21 cellular contexts compared by ENCODE assay signal in the genomic region with DNA sequence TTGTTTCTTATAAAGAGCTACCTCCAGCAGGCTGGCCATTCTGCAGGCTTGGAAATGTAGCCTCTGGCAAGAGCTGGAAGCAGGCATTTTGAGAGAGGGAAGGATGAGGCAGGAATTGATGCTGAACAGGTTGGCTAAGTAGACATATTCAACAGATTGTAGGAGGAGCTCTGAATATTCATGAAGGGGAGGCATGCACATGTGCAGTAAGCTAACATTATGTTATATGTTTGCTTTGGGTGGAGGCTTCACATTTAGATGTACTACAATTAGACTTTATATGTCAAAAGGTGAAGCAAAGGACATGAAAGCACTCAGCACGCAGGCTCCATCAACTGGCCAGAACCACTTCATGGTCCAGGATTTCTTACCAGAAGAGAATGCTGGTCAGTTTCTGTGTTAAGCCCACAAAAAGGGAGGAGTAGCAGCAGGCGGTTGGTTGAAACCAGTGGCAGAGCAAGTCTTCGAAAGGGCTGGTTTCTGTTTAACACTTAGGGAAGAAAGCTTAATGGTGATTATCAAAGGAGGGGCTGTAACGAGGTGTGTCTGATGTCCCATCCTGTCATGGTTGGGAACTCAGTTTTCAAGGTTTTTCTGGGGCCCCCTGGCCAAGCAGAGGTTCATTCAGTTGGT. TPM values are rescaled to one million over a fixed set of nuclear protein-coding genes. Genes with fewer than 3 reads are reported as not detected.
DNase-seq lines count a peak whose midpoint lies in the region; ATAC-seq and TF ChIP-seq lines count a peak whose summit lies in the region.
"Had no signal": no experiment of that assay in that cellular context is flagged by ENCODE, and none has a peak within 500 bp of the region (broad histone marks: within the 10 kb centered on the region; RNA-seq: fewer than 3 reads in every experiment).

No MANE protein-coding gene starts in this region.

- H3K9me3 Mint-ChIP-seq in Calu3 (ENCODE audit: low read depth, unreplicated experiment), result no peaks in the 10 kb centered on the region

- no peak overlapping the region for H3K4me2 ChIP-seq in Loucy (ENCODE audit: low read depth, low read length, poor library complexity, severe bottlenecking)
- H3K4me2 ChIP-seq: BLaER1 had no signal

- H3K4me1 Mint-ChIP-seq in Calu3 (ENCODE audit: low read depth, unreplicated experiment), result peaks cover 27% of the 10 kb centered on the region
- H3K4me1 Mint-ChIP-seq: CD4-positive, CD25-positive, alpha-beta regulatory T cell had no signal

- H3K4me1 ChIP-seq in Loucy (ENCODE audit: insufficient read depth, low read length, poor library complexity, severe bottlenecking) (no peaks in the 10 kb centered on the region), mucosa of descending colon (ENCODE audit: low read depth) (peaks cover 11% of the 10 kb centered on the region)

- ATAC-seq in esophagus mucosa, result peak; percentile 77
- ATAC-seq in mucosa of descending colon, result peak; percentile 90
- ATAC-seq in HG03039 (IDR thresholded peaks at IDR 0.05; ENCODE audit: unreplicated experiment), result no peak
- no peak for ATAC-seq in HG03460 (IDR thresholded peaks at IDR 0.05; ENCODE audit: unreplicated experiment)

- H3K9me3 ChIP-seq in Loucy (ENCODE audit: insufficient read depth, low read depth, low read length) (no peaks in the 10 kb centered on the region), mucosa of descending colon (no peaks in the 10 kb centered on the region)

- H3K9ac ChIP-seq in Loucy (ENCODE audit: low read depth, low read length, poor library complexity, severe bottlenecking), result no peak overlapping the region
- H3K9ac ChIP-seq: BLaER1 had no signal

- no peak overlapping the region for H3K4me3 ChIP-seq in Loucy (ENCODE audit: low read length, poor library complexity, severe bottlenecking)
- H3K4me3 ChIP-seq in mucosa of descending colon, result no peak overlapping the region
- H3K4me3 ChIP-seq: BLaER1, SK-N-MC had no signal

- no peaks in the 10 kb centered on the region for H3K27me3 ChIP-seq in Loucy (ENCODE audit: insufficient read depth, low read length, poor library complexity, severe bottlenecking)
- H3K27me3 ChIP-seq: BLaER1 had no signal

- H3K9me2 ChIP-seq in Loucy (replicated peaks; ENCODE audit: low read depth, low read length), result no peaks in the 10 kb centered on the region

- intact Hi-C loops in Calu3 (cut with micrococcal nuclease; ENCODE audit: unreplicated experiment) (loop anchor here (5.0 kb wide), 1 partner anchor 39 kb away; no protein-coding TSS in a partner anchor), mucosa of descending colon (cut with DNase I, micrococcal nuclease) (loop anchor here (2.0 to 10.0 kb wide), 3 partner anchors 73 to 121 kb away; no protein-coding TSS in a partner anchor)

- CTCF ChIA-PET in Calu3 (lab: Charles Lee), result interaction anchor here (2.3 kb wide), 1 partner anchor 72 kb away, joined by 79 read pairs; no protein-coding TSS in a partner anchor

- H3K79me2 ChIP-seq in Loucy (ENCODE audit: insufficient read depth, low read length), result no peaks in the 10 kb centered on the region

- no peaks in the 10 kb centered on the region for H3K36me3 ChIP-seq in Loucy (ENCODE audit: insufficient read depth, low read length)
- no peaks in the 10 kb centered on the region for H3K36me3 ChIP-seq in mucosa of descending colon (ENCODE audit: low read depth)
- H3K36me3 ChIP-seq: BLaER1 had no signal

- peak overlapping the region; percentile 35; the same call in 1 of the 2 replicates for H2AFZ ChIP-seq in Loucy (ENCODE audit: low read length)

- no peaks in the 10 kb centered on the region for H3F3A ChIP-seq in Loucy (ENCODE audit: low read depth)

- H3K4me3 Mint-ChIP-seq in Calu3 (ENCODE audit: low read depth, unreplicated experiment), result no peak overlapping the region
- H3K4me3 Mint-ChIP-seq: CD4-positive, CD25-positive, alpha-beta regulatory T cell had no signal

- H4K20me1 ChIP-seq in Loucy (ENCODE audit: insufficient read depth, low read length, poor library complexity, severe bottlenecking), result no peaks in the 10 kb centered on the region
- H4K20me1 ChIP-seq: BLaER1 had no signal

- H3K36me3 Mint-ChIP-seq in Calu3 (ENCODE audit: insufficient read depth, unreplicated experiment), result no peaks in the 10 kb centered on the region
- H3K36me3 Mint-ChIP-seq: CD4-positive, CD25-positive, alpha-beta regulatory T cell had no signal

- no TSS peak for BruUV-seq in Calu3 (replicated peaks; lab: Mats Ljungman, UMichigan)

- DNase-seq in Calu3, result no peak
- DNase-seq in mucosa of descending colon, result peak in 2 of 3 donors; percentile 27 to 37
- no peak for DNase-seq in NCI-H524 treated with DMSO at 0.1 percent for 48 hours (lab: John Stamatoyannopoulos, UW)
- DNase-seq: CD4-positive, CD25-positive, alpha-beta regulatory T cell; DMS53; Karpas-422; MV-4-11; NCI-H1105; NCI-H1436 treated with DMSO at 0.1 percent for 48 hours; NCI-H187 treated with DMSO at 0.1 percent for 48 hours; NCI-H526; NCI-H82; SIG-M5 had no signal

- H3K27me3 Mint-ChIP-seq in Calu3 (ENCODE audit: unreplicated experiment), result no peaks in the 10 kb centered on the region

- TF ChIP-seq CTCF in Calu3 (IDR thresholded peaks at IDR 0.05; ENCODE audit: unreplicated experiment) (no peak), Loucy (conservative IDR thresholded peaks at IDR 0.05; ENCODE audit: low read length) (no peak), mucosa of descending colon (IDR thresholded peaks at IDR 0.05) (no peak)

- H3K27ac Mint-ChIP-seq in Calu3 (ENCODE audit: unreplicated experiment), result peak overlapping the region; percentile 77

RNA-seq across cellular contexts. Expression of gene FGFBP1, which starts 54.8 kb away (rescaled TPM):
- total RNA-seq in Calu3 (2022) (5.0 and 8.4 TPM in 2 replicates), esophagus mucosa (402 TPM), mucosa of descending colon (10 to 100 TPM; 10.8 to 39.4 (median 34.7) TPM)
- total RNA-seq: CD4-positive, CD25-positive, alpha-beta regulatory T cell; HepG2; OCI-LY7 had no signal

Comparison
In these comparisons a context has a peak if more than half of its experiments do, and no peak if none do; other contexts are left out.
1. DNase-seq: peak in mucosa of descending colon (2 of 3); none in Calu3 (single experiment) and NCI-H524 treated with DMSO at 0.1 percent for 48 hours (single experiment).
2. ATAC-seq: peak in esophagus mucosa (single experiment) and mucosa of descending colon (single experiment); none in HG03039 (single experiment) and HG03460 (single experiment).